In the genomic region with DNA sequence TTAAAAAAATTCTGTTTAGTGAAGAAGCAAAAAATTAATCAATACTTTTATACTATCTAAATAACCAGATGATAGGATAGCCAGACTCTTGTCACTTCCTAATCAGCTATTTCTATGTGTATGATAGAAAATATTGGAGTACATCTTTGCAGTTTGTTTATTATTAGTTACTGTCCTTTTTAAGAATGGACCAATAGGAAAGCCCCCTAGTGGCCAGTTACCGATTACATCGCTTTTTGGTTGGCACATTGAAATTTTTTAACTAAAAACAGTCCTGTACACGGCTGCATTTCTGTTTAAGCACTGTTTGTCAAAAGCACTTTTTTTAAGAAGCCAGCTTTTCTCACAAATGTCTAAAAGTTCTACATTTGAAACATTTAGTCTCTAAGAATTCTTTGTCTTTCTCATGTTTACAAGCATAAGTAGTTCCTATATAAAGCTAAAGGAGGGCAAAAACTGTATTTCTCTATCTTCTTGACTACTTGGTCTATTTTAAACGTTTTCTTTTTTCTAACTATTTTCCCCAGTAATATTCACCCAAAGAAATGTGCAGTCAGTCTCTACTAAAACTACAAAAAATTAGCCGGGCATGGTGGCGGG, we compare ENCODE assay signal across 8 cellular contexts.
DNase-seq lines count a peak whose midpoint lies in the region; ATAC-seq, FAIRE-seq and TF ChIP-seq lines count a peak whose summit lies in the region.

No MANE protein-coding gene starts in this region.

- peak in 1 of 5 donors; percentile 16 for DNase-seq in heart left ventricle
- no peak for DNase-seq in cardiac septum (ENCODE audit: low spot score)
- DNase-seq in NCI-H2227 (lab: John Stamatoyannopoulos, UW; ENCODE audit: unreplicated experiment) = peak; percentile 20
- no peak for DNase-seq in mammary epithelial cell
- peak; percentile 48 for DNase-seq in medulla oblongata (ENCODE audit: extremely low spot score)
- DNase-seq in NCI-H2107 (lab: John Stamatoyannopoulos, UW) = no peak
- no peak for DNase-seq in GM12892 (ENCODE audit: insufficient read length)
- DNase-seq in activated T-cell treated with anti-CD3 and anti-CD28 coated beads, Interleukin-2, amount 50 U/mL, for 1 hour = no peak

- no peak for TF ChIP-seq POLR2A in heart left ventricle (IDR thresholded peaks at IDR 0.05)
- no peak for TF ChIP-seq POLR2A in GM12892 (IDR thresholded peaks at IDR 0.05; ENCODE audit: low read depth, low read length)

- no peak for FAIRE-seq in GM12892 (lab: Jason Lieb, UNC)

- dilution Hi-C loops in mammary epithelial cell (cut with HindIII; ENCODE audit: low sequenced_read_pairs) = no loop called here

- TF ChIP-seq CTCF in heart left ventricle (IDR thresholded peaks at IDR 0.05) (peak; percentile 62 to 83 (median 75)), mammary epithelial cell (conservative IDR thresholded peaks at IDR 0.05 in 1 of 2, IDR thresholded peaks at IDR 0.05 in 1 of 2; ENCODE audit: extremely low read depth in 1 of 2, insufficient read depth in 1 of 2, low read depth in 1 of 2, low read length in 2 of 2) (peak; percentile 69 to 75)

- intact Hi-C loops in heart left ventricle (cut with DNase I) = loop anchor here in 8 of 10 donors (2.0 to 10.0 kb wide), 9 partner anchors 226 to 1246 kb away; no protein-coding TSS in a partner anchor
- intact Hi-C loops in cardiac septum (cut with DNase I) = loop anchor here (5.0 kb wide), 3 partner anchors 229 to 329 kb away; no protein-coding TSS in a partner anchor
- intact Hi-C loops in mammary epithelial cell (cut with micrococcal nuclease) = loop anchor here (1.0 to 5.0 kb wide), 3 partner anchors 311 to 1244 kb away; no protein-coding TSS in a partner anchor

- no peak overlapping the region for H2AFZ ChIP-seq in mammary epithelial cell (ENCODE audit: low read depth, low read length)

- CTCF ChIA-PET in mammary epithelial cell (lab: Charles Lee; ENCODE audit: low non-redundant PET) = interaction anchor here (0.6 kb wide), 1 partner anchor 228 kb away, joined by 9 read pairs; no protein-coding TSS in a partner anchor

- H3K4me3 ChIP-seq in heart left ventricle = no peak overlapping the region
- no peak overlapping the region for H3K4me3 ChIP-seq in mammary epithelial cell (replicated peaks in 1 of 3; ENCODE audit: insufficient read depth in 1 of 3, low read depth in 2 of 3, low read length in 3 of 3)

- no peaks in the 10 kb centered on the region for H4K20me1 ChIP-seq in mammary epithelial cell (ENCODE audit: insufficient read depth, low read length)

- 34 to 37% (median 35%) methylated on average over 6 of the region's 6 CpGs for WGBS in heart left ventricle, 4 donors
- 33% methylated on average over 6 of the region's 6 CpGs for WGBS in mammary epithelial cell (ENCODE audit: low coverage, missing lambda C conversion rate)

- no peak overlapping the region for H3K9ac ChIP-seq in mammary epithelial cell (ENCODE audit: insufficient read depth, low read length)

- no peak overlapping the region for H3K4me2 ChIP-seq in mammary epithelial cell (ENCODE audit: insufficient read depth, low read depth, low read length)

- H3K36me3 ChIP-seq in heart left ventricle (no peaks in the 10 kb centered on the region), mammary epithelial cell (ENCODE audit: insufficient read depth, low read length) (no peaks in the 10 kb centered on the region)

- H3K27ac ChIP-seq in heart left ventricle (no peak overlapping the region), mammary epithelial cell (ENCODE audit: insufficient read depth, low read depth, low read length) (no peak overlapping the region)

- H3K27me3 ChIP-seq in heart left ventricle = peaks cover 0 to 15% (median 3%) of the 10 kb centered on the region in 9 donors
- H3K27me3 ChIP-seq in mammary epithelial cell (ENCODE audit: insufficient read depth, low read length) = no peaks in the 10 kb centered on the region

- H3K4me1 ChIP-seq in heart left ventricle (no peaks in the 10 kb centered on the region), mammary epithelial cell (ENCODE audit: insufficient read depth, low read length) (no peaks in the 10 kb centered on the region)

- no peaks in the 10 kb centered on the region for H3K9me3 ChIP-seq in heart left ventricle
- no peaks in the 10 kb centered on the region for H3K9me3 ChIP-seq in mammary epithelial cell (replicated peaks; ENCODE audit: insufficient read depth, low read length)

- in situ Hi-C loops in mammary epithelial cell (cut with MboI; ENCODE audit: low sequenced_read_pairs in 2 of 2) = loop anchor here in 1 of 2 donors (25.0 kb wide), 1 partner anchor 319 kb away; no protein-coding TSS in a partner anchor

- no TSS peak for BruUV-seq in mammary epithelial cell (replicated peaks; lab: Mats Ljungman, UMichigan)

- ATAC-seq in heart left ventricle = no peak

- H3K79me2 ChIP-seq in mammary epithelial cell (ENCODE audit: insufficient read depth, low read length) = no peaks in the 10 kb centered on the region

Comparison
In these comparisons a context has a peak if more than half of its experiments do, and no peak if none do; other contexts are left out.
1. DNase-seq: peak in NCI-H2227 (single experiment) and medulla oblongata (single experiment); none in cardiac septum (single experiment), mammary epithelial cell (single experiment), NCI-H2107 (single experiment), GM12892 (single experiment) and activated T-cell treated with anti-CD3 and anti-CD28 coated beads, Interleukin-2, amount 50 U/mL, for 1 hour (single experiment).